Comparison of ENCODE assay signal across 8 cellular contexts in genomic region chr12:59834659-59835474, GRCh38.
DNase-seq lines count a peak whose midpoint lies in the region; ATAC-seq and TF ChIP-seq lines count a peak whose summit lies in the region.

No MANE protein-coding gene starts in this region.

- POLR2A ChIA-PET in BJ (lab: Charles Lee) = no interaction called here

- no peaks in the 10 kb centered on the region for H3K36me3 ChIP-seq in BJ (ENCODE audit: control insufficient read depth, insufficient read depth, low read length)
- H3K36me3 ChIP-seq in prostate gland = no peaks in the 10 kb centered on the region

- CTCF ChIA-PET in BJ (lab: Yijun Ruan, JAX) = interaction anchor here (0.6 to 1.9 kb wide), 8 partner anchors 10 to 484 kb away, joined by 3 to 10 read pairs (median 5); no protein-coding TSS in a partner anchor

- intact Hi-C loops in prostate gland (cut with DNase I) = no loop called here

- no peak overlapping the region for H3K4me3 ChIP-seq in BJ (ENCODE audit: low read depth, low read length)
- H3K4me3 ChIP-seq in prostate gland = no peak overlapping the region

- no peak overlapping the region for H3K27ac ChIP-seq in prostate gland

- no peak for DNase-seq in BJ (ENCODE audit: low read depth)
- DNase-seq in NCI-H69 (lab: John Stamatoyannopoulos, UW) = peak; percentile 17
- peak; percentile 13 to 54 for DNase-seq in erythroblast (lab: John Stamatoyannopoulos, UW)
- DNase-seq in smooth muscle cell of the brain vasculature (ENCODE audit: low read depth, low spot score) = peak; percentile 9
- DNase-seq in prostate gland (ENCODE audit: low spot score) = no peak
- DNase-seq in GM19238 (ENCODE audit: insufficient read length, low spot score) = no peak

- WGBS in prostate gland = 69% methylated on average over 2 of the region's 2 CpGs

- TF ChIP-seq CTCF in BJ (IDR thresholded peaks at IDR 0.05; ENCODE audit: insufficient read depth, low read depth, low read length) (peak; percentile 33), prostate gland (IDR thresholded peaks at IDR 0.05) (peak in 2 of 4 experiments; percentile 15 to 42)

- H3K27me3 ChIP-seq in BJ (ENCODE audit: control insufficient read depth, insufficient read depth, low read length) (no peaks in the 10 kb centered on the region), prostate gland (replicated peaks; ENCODE audit: insufficient read depth) (no peaks in the 10 kb centered on the region)

- peak; percentile 65 for ATAC-seq in GM18870 (IDR thresholded peaks at IDR 0.05; ENCODE audit: unreplicated experiment)
- ATAC-seq in HG03565 (IDR thresholded peaks at IDR 0.05; ENCODE audit: unreplicated experiment) = no peak

- H3K9me3 ChIP-seq in prostate gland = no peaks in the 10 kb centered on the region

- no peaks in the 10 kb centered on the region for H3K4me1 ChIP-seq in prostate gland (replicated peaks)

- TF ChIP-seq POLR2A in erythroblast (IDR thresholded peaks at IDR 0.05; ENCODE audit: low read length) = no peak
- no peak for TF ChIP-seq POLR2A in prostate gland (IDR thresholded peaks at IDR 0.05)

Comparison
In these comparisons a context has a peak if more than half of its experiments do, and no peak if none do; other contexts are left out.
1. DNase-seq: peak in NCI-H69 (single experiment), erythroblast (2 of 2) and smooth muscle cell of the brain vasculature (single experiment); none in BJ (single experiment), prostate gland (single experiment) and GM19238 (single experiment).